In the genomic region with DNA sequence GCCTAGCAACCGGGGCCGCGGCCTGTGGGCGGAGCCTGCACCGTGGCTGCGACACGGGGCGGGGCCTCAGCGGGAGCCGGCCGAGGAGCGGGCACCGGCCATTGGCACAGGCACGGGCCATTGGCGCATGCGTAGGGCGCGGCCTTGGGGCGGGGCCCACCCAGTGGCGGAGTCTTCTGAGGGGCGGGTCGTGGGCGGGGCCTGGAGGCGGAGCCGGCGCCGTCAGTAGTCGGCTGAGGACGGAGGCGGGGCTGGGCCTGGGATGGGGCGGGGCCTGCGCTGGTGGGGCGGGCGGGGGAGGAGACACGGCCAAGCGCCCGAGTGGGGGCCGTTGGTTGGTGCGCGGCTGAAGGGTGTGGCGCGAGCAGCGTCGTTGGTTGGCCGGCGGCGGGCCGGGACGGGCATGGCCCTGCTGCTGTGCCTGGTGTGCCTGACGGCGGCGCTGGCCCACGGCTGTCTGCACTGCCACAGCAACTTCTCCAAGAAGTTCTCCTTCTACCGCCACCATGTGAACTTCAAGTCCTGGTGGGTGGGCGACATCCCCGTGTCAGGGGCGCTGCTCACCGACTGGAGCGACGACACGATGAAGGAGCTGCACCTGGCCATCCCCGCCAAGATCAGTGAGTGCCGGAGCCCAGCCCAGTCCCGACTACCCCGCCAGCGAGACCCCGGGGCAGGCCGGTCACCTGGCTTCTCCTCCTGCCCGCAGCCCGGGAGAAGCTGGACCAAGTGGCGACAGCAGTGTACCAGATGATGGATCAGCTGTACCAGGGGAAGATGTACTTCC, we compare ENCODE assay signal across 7 cellular contexts.
DNase-seq lines count a peak whose midpoint lies in the region; ATAC-seq and TF ChIP-seq lines count a peak whose summit lies in the region.

A gene with protein sequence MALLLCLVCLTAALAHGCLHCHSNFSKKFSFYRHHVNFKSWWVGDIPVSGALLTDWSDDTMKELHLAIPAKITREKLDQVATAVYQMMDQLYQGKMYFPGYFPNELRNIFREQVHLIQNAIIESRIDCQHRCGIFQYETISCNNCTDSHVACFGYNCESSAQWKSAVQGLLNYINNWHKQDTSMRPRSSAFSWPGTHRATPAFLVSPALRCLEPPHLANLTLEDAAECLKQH (plus strand): TSS at position 373 of the 787 bp plus-strand sequence. CDS start 31 bp downstream, at position 404.

- DNase-seq in NCI-H2029 (lab: John Stamatoyannopoulos, UW) = peak; percentile 94
- peak; percentile 100 for DNase-seq in T-helper 9 cell
- DNase-seq in astrocyte of the hippocampus (ENCODE audit: low read depth, low spot score) = peak; percentile 100
- peak; percentile 88 to 100 (median 99) for DNase-seq in hypothalamus (lab: John Stamatoyannopoulos, UW)
- peak; percentile 83 for DNase-seq in retinal pigment epithelial cell (ENCODE audit: low read depth)

- H3K4me3 ChIP-seq in retinal pigment epithelial cell (ENCODE audit: low read length) = peak within 1 kb of the TSS; percentile 63

- TF ChIP-seq CTCF in retinal pigment epithelial cell (conservative IDR thresholded peaks at IDR 0.05; ENCODE audit: low read depth, low read length) = peak; percentile 47

- ATAC-seq in GM18508 (IDR thresholded peaks at IDR 0.05; ENCODE audit: insufficient read depth, unreplicated experiment) (peak; percentile 29), HG03025 (IDR thresholded peaks at IDR 0.05; ENCODE audit: low FRiP score, unreplicated experiment) (peak; percentile 43)

Comparison
In these comparisons a context has a peak if more than half of its experiments do, and no peak if none do; other contexts are left out.
1. Peak in every context shown above with its lines: DNase-seq, ATAC-seq and H3K4me3 ChIP-seq.